Comparison of ENCODE assay signal across 17 cellular contexts in the genomic region with DNA sequence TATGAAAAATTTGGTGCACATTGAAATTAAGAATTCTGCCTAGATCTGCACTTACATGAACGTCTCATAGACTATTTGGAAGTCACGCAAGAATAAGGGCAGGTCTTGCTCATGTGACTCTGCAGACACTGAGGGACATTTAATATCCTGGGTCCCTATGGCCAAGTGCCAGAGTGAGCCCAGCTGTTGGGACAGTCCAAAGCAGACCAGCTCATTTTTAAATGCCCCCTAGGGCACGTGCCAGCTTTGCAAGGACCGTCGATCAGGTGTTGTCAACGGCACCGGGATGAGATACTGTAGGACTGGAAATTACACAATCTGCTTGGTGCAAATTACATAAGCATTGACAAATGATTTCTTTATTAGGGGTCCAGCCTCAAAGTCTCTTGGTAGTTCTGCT.
DNase-seq lines count a peak whose midpoint lies in the region; ATAC-seq and TF ChIP-seq lines count a peak whose summit lies in the region.
"Had no signal": no experiment of that assay in that cellular context is flagged by ENCODE, and none has a peak within 500 bp of the region (broad histone marks: within the 10 kb centered on the region; RNA-seq: fewer than 3 reads in every experiment).

No MANE protein-coding gene starts in this region.

- no peaks in the 10 kb centered on the region for H3K36me3 ChIP-seq in BLaER1
- H3K36me3 ChIP-seq in endodermal cell (ENCODE audit: control insufficient read depth, insufficient read depth, low read length), result no peaks in the 10 kb centered on the region
- H3K36me3 ChIP-seq in mesenchymal stem cell (ENCODE audit: control insufficient read depth in 1 of 2, insufficient read depth in 2 of 2, low read depth in 1 of 2, low read length in 2 of 2), result no peaks in the 10 kb centered on the region
- no peaks in the 10 kb centered on the region for H3K36me3 ChIP-seq in osteoblast (ENCODE audit: insufficient read depth, low read length)

- no peaks in the 10 kb centered on the region for H4K20me1 ChIP-seq in BLaER1
- H4K20me1 ChIP-seq in osteoblast (ENCODE audit: insufficient read depth, low read length), result no peaks in the 10 kb centered on the region

- TF ChIP-seq CTCF in NB4 (IDR thresholded peaks at IDR 0.05; ENCODE audit: low read depth, low read length), result no peak
- no peak for TF ChIP-seq CTCF in endodermal cell (conservative IDR thresholded peaks at IDR 0.05)
- no peak for TF ChIP-seq CTCF in osteoblast (IDR thresholded peaks at IDR 0.05; ENCODE audit: extremely low read depth, low read depth, low read length)

- TF ChIP-seq POLR2A in NB4 (IDR thresholded peaks at IDR 0.05; ENCODE audit: extremely low read depth, insufficient read length), result no peak

- H2BK15ac ChIP-seq in mesenchymal stem cell (ENCODE audit: low read depth, poor library complexity, severe bottlenecking), result no peak overlapping the region

- H3K4me2 ChIP-seq in BLaER1 (0 out of 2 replicates have a peak overlapping the region, but pooled peaks have one; percentile 10), mesenchymal stem cell (ENCODE audit: low read length, poor library complexity, severe bottlenecking) (no peak overlapping the region), osteoblast (ENCODE audit: insufficient read depth, low read length) (no peak overlapping the region)

- H3K27ac ChIP-seq in BLaER1 (no peak overlapping the region), endodermal cell (ENCODE audit: low read depth, low read length) (no peak overlapping the region), mesenchymal stem cell (ENCODE audit: low read length, poor library complexity, severe bottlenecking) (no peak overlapping the region), osteoblast (ENCODE audit: low read depth, low read length) (no peak overlapping the region)
- H3K27ac ChIP-seq: C4-2B, GM23248 had no signal

- WGBS in endodermal cell (ENCODE audit: insufficient coverage in 1 of 2, insufficient read length in 1 of 2), 2 experiments, result 92 to 94% methylated on average over 7 of the region's 7 CpGs
- 77% methylated on average over 7 of the region's 7 CpGs for WGBS in mesenchymal stem cell

- no peak overlapping the region for H3K4ac ChIP-seq in mesenchymal stem cell (ENCODE audit: low read depth in 1 of 2, low read length in 2 of 2)

- H3K36me3 Mint-ChIP-seq in endodermal cell (ENCODE audit: low read depth), result no peaks in the 10 kb centered on the region
- H3K36me3 Mint-ChIP-seq: CD4-positive, alpha-beta memory T cell had no signal

- H2BK120ac ChIP-seq in mesenchymal stem cell (ENCODE audit: low read depth, low read length), result no peak overlapping the region

- no peaks in the 10 kb centered on the region for H3K79me1 ChIP-seq in mesenchymal stem cell (replicated peaks; ENCODE audit: low read length, poor library complexity, severe bottlenecking)

- peak overlapping the region; percentile 5 for H4K91ac ChIP-seq in mesenchymal stem cell (ENCODE audit: low read length)

- H3K27me3 ChIP-seq in BLaER1 (peaks cover 7% of the 10 kb centered on the region), endodermal cell (ENCODE audit: control insufficient read depth, insufficient read depth, low read length, poor library complexity, severe bottlenecking) (no peaks in the 10 kb centered on the region), mesenchymal stem cell (ENCODE audit: control insufficient read depth in 1 of 2, insufficient read depth in 1 of 2, low read length in 2 of 2) (no peaks in the 10 kb centered on the region), osteoblast (ENCODE audit: insufficient read depth, low read length) (no peaks in the 10 kb centered on the region)

- no peaks in the 10 kb centered on the region for H3K9me3 Mint-ChIP-seq in endodermal cell
- H3K9me3 Mint-ChIP-seq: CD4-positive, alpha-beta memory T cell had no signal

- no peaks in the 10 kb centered on the region for H3K79me2 ChIP-seq in osteoblast (ENCODE audit: insufficient read depth, low read length)

- H3K27me3 Mint-ChIP-seq in endodermal cell (ENCODE audit: insufficient read depth), result no peaks in the 10 kb centered on the region
- H3K27me3 Mint-ChIP-seq: B cell had no signal

- no peak overlapping the region for H3K23ac ChIP-seq in mesenchymal stem cell (ENCODE audit: low read length in 2 of 2)

- no peak overlapping the region for H3K18ac ChIP-seq in mesenchymal stem cell (ENCODE audit: low read depth in 1 of 2, low read length in 2 of 2)

- H3K27ac Mint-ChIP-seq in endodermal cell, result no peak overlapping the region
- H3K27ac Mint-ChIP-seq: B cell; CD4-positive, alpha-beta memory T cell had no signal

- H3K14ac ChIP-seq in mesenchymal stem cell (ENCODE audit: low read length in 2 of 2), result no peak overlapping the region

- H3K4me1 ChIP-seq in BLaER1 (peaks cover 50% of the 10 kb centered on the region), endodermal cell (ENCODE audit: control insufficient read depth, insufficient read depth, low read length) (no peaks in the 10 kb centered on the region), mesenchymal stem cell (ENCODE audit: control insufficient read depth, insufficient read depth, low read depth, low read length) (no peaks in the 10 kb centered on the region), osteoblast (ENCODE audit: insufficient read depth, low read length) (no peaks in the 10 kb centered on the region)

- no peak overlapping the region for H2AFZ ChIP-seq in mesenchymal stem cell (ENCODE audit: low read depth, low read length)
- H2AFZ ChIP-seq in osteoblast (ENCODE audit: low read length), result no peak overlapping the region
- H2AFZ ChIP-seq: GM23248 had no signal

- no peak overlapping the region for H2BK12ac ChIP-seq in mesenchymal stem cell (ENCODE audit: low read length in 2 of 2)

- H3K9ac ChIP-seq in BLaER1 (no peak overlapping the region), endodermal cell (ENCODE audit: extremely low read depth, low read length, poor library complexity, severe bottlenecking) (no peak overlapping the region), mesenchymal stem cell (ENCODE audit: low read length) (no peak overlapping the region)
- H3K9ac ChIP-seq: GM23248 had no signal

- no peak overlapping the region for H4K8ac ChIP-seq in mesenchymal stem cell (ENCODE audit: low read length)

- no peak overlapping the region for H2AK5ac ChIP-seq in mesenchymal stem cell (ENCODE audit: low read length, severe bottlenecking)

- peak; percentile 42 for DNase-seq in NB4 (ENCODE audit: low read depth)
- peak; percentile 26 for DNase-seq in endodermal cell
- DNase-seq in mesenchymal stem cell, result no peak
- DNase-seq in osteoblast (ENCODE audit: insufficient read length, low spot score, missing footprints), result no peak
- no peak for DNase-seq in central memory CD4-positive, alpha-beta T cell
- DNase-seq: ACHN; CD4-positive, alpha-beta memory T cell; COR-L47; DMS153; DMS79 treated with DMSO at 0.1 percent for 48 hours; EL; GM23248; IMR-90 had no signal

- H2BK5ac ChIP-seq in mesenchymal stem cell (ENCODE audit: low read depth, low read length, poor library complexity, severe bottlenecking), result no peak overlapping the region

- no peaks in the 10 kb centered on the region for H3K4me1 Mint-ChIP-seq in endodermal cell
- H3K4me1 Mint-ChIP-seq: B cell; CD4-positive, alpha-beta memory T cell had no signal

- H3K4me3 Mint-ChIP-seq in endodermal cell, result no peak overlapping the region
- H3K4me3 Mint-ChIP-seq: B cell; CD4-positive, alpha-beta memory T cell had no signal

- no peak for ATAC-seq in HG02759 (IDR thresholded peaks at IDR 0.05; ENCODE audit: unreplicated experiment)

- H3K4me3 ChIP-seq in BLaER1 (no peak overlapping the region), NB4 (ENCODE audit: low read depth, low read length) (no peak overlapping the region), endodermal cell (ENCODE audit: low read length) (no peak overlapping the region), mesenchymal stem cell (ENCODE audit: insufficient read depth in 1 of 2, low read depth in 1 of 2, low read length in 2 of 2) (no peak overlapping the region), osteoblast (ENCODE audit: insufficient read depth, low read length) (no peak overlapping the region)
- H3K4me3 ChIP-seq: GM23248 had no signal

- 0 out of 2 replicates have a peak, but pooled peaks cover 3% of the 10 kb centered on the region for H3K9me3 ChIP-seq in BLaER1
- H3K9me3 ChIP-seq in endodermal cell (ENCODE audit: control insufficient read depth, low read length), result no peaks in the 10 kb centered on the region
- no peaks in the 10 kb centered on the region for H3K9me3 ChIP-seq in mesenchymal stem cell (ENCODE audit: control insufficient read depth, low read length)
- no peaks in the 10 kb centered on the region for H3K9me3 ChIP-seq in osteoblast (ENCODE audit: low read depth, low read length)

Comparison
In these comparisons a context has a peak if more than half of its experiments do, and no peak if none do; other contexts are left out.
1. DNase-seq: peak in NB4 (single experiment) and endodermal cell (single experiment); none in mesenchymal stem cell (single experiment), osteoblast (single experiment) and central memory CD4-positive, alpha-beta T cell (single experiment).